Comparison of ENCODE assay signal across 8 cellular contexts in genomic region chr6:36609582-36609981, GRCh38. TPM values are rescaled to one million over a fixed set of nuclear protein-coding genes. Genes with fewer than 3 reads are reported as not detected.
DNase-seq lines count a peak whose midpoint lies in the region; ATAC-seq lines count a peak whose summit lies in the region.

No MANE protein-coding gene starts in this region.

- no peaks in the 10 kb centered on the region for H3K9me3 Mint-ChIP-seq in stimulated activated naive CD8-positive, alpha-beta T cell treated with anti-CD3 and anti-CD28 coated beads, Interleukin-15, Interleukin-2, amounts not matched to agents 100 ng/mL and 50 ng/mL, for 24 hours
- no peaks in the 10 kb centered on the region for H3K9me3 Mint-ChIP-seq in activated T-helper 2 cell treated with anti-CD3 and anti-CD28 coated beads, Interferon-gamma antibody, Interleukin-2, Interleukin-4, amounts not matched to agents 10 μg/mL and 5 μg/mL and 100 μg/mL, durations not matched to agents 14 hours and 24 hours and 36 hours

- peak overlapping the region; percentile 17 for H3K27ac Mint-ChIP-seq in stimulated activated naive CD8-positive, alpha-beta T cell treated with anti-CD3 and anti-CD28 coated beads, Interleukin-15, Interleukin-2, amounts not matched to agents 100 ng/mL and 50 ng/mL, for 24 hours
- H3K27ac Mint-ChIP-seq in activated T-helper 2 cell treated with anti-CD3 and anti-CD28 coated beads, Interferon-gamma antibody, Interleukin-2, Interleukin-4, amounts not matched to agents 10 μg/mL and 5 μg/mL and 100 μg/mL, durations not matched to agents 14 hours and 24 hours and 36 hours = peak overlapping the region; percentile 73

- peaks cover 34% of the 10 kb centered on the region for H3K4me1 Mint-ChIP-seq in stimulated activated naive CD8-positive, alpha-beta T cell treated with anti-CD3 and anti-CD28 coated beads, Interleukin-15, Interleukin-2, amounts not matched to agents 100 ng/mL and 50 ng/mL, for 24 hours (ENCODE audit: low read depth)
- H3K4me1 Mint-ChIP-seq in activated T-helper 2 cell treated with anti-CD3 and anti-CD28 coated beads, Interferon-gamma antibody, Interleukin-2, Interleukin-4, amounts not matched to agents 10 μg/mL and 5 μg/mL and 100 μg/mL, durations not matched to agents 14 hours and 24 hours and 36 hours (ENCODE audit: low read depth) = peaks cover 23% of the 10 kb centered on the region

- intact Hi-C loops in activated T-helper 2 cell treated with anti-CD3 and anti-CD28 coated beads, Interferon-gamma antibody, Interleukin-2, Interleukin-4, amounts not matched to agents 10 μg/mL and 5 μg/mL and 100 μg/mL, durations not matched to agents 14 hours and 24 hours and 36 hours (cut with micrococcal nuclease) = no loop called here

- DNase-seq in stimulated activated naive CD8-positive, alpha-beta T cell treated with anti-CD3 and anti-CD28 coated beads, Interleukin-15, Interleukin-2, amounts not matched to agents 100 U/mL and 50 U/mL, for 24 hours = no peak
- no peak for DNase-seq in activated T-helper 2 cell treated with anti-CD3 and anti-CD28 coated beads, Interferon-gamma antibody, Interleukin-2, Interleukin-4, amounts not matched to agents 10 μg/mL and 5 μg/mL and 100 μg/mL, durations not matched to agents 14 hours and 24 hours and 36 hours (ENCODE audit: low spot score)
- DNase-seq in mesenteric fat pad (ENCODE audit: low spot score) (peak; percentile 22), medulla oblongata (ENCODE audit: extremely low spot score) (no peak), cortex of kidney (lab: John Stamatoyannopoulos, UW) (no peak), NCI-H2171 treated with DMSO at 0.1 percent for 48 hours (lab: John Stamatoyannopoulos, UW) (no peak)
- DNase-seq in stimulated activated CD4-positive, alpha-beta T cell treated with anti-CD3 and anti-CD28 coated beads, Interleukin-4, amount 100 ng/mL, for 1 hour = no peak

- no peak overlapping the region for H3K4me3 Mint-ChIP-seq in stimulated activated naive CD8-positive, alpha-beta T cell treated with anti-CD3 and anti-CD28 coated beads, Interleukin-15, Interleukin-2, amounts not matched to agents 100 ng/mL and 50 ng/mL, for 24 hours
- H3K4me3 Mint-ChIP-seq in activated T-helper 2 cell treated with anti-CD3 and anti-CD28 coated beads, Interferon-gamma antibody, Interleukin-2, Interleukin-4, amounts not matched to agents 10 μg/mL and 5 μg/mL and 100 μg/mL, durations not matched to agents 14 hours and 24 hours and 36 hours (ENCODE audit: low read depth) = no peak overlapping the region

- H3K27me3 Mint-ChIP-seq in stimulated activated naive CD8-positive, alpha-beta T cell treated with anti-CD3 and anti-CD28 coated beads, Interleukin-15, Interleukin-2, amounts not matched to agents 100 ng/mL and 50 ng/mL, for 24 hours = no peaks in the 10 kb centered on the region
- no peaks in the 10 kb centered on the region for H3K27me3 Mint-ChIP-seq in activated T-helper 2 cell treated with anti-CD3 and anti-CD28 coated beads, Interferon-gamma antibody, Interleukin-2, Interleukin-4, amounts not matched to agents 10 μg/mL and 5 μg/mL and 100 μg/mL, durations not matched to agents 14 hours and 24 hours and 36 hours (ENCODE audit: low read depth)

- H3K36me3 Mint-ChIP-seq in stimulated activated naive CD8-positive, alpha-beta T cell treated with anti-CD3 and anti-CD28 coated beads, Interleukin-15, Interleukin-2, amounts not matched to agents 100 ng/mL and 50 ng/mL, for 24 hours (ENCODE audit: low read depth) = peaks cover 84% of the 10 kb centered on the region
- peaks cover 82% of the 10 kb centered on the region for H3K36me3 Mint-ChIP-seq in activated T-helper 2 cell treated with anti-CD3 and anti-CD28 coated beads, Interferon-gamma antibody, Interleukin-2, Interleukin-4, amounts not matched to agents 10 μg/mL and 5 μg/mL and 100 μg/mL, durations not matched to agents 14 hours and 24 hours and 36 hours (ENCODE audit: low read depth)

- ATAC-seq in stimulated activated naive CD8-positive, alpha-beta T cell treated with anti-CD3 and anti-CD28 coated beads, Interleukin-15, Interleukin-2, amounts not matched to agents 100 U/mL and 50 U/mL, for 24 hours = no peak

RNA-seq across cellular contexts. Expression of gene SRSF3, which starts 15.4 kb away (rescaled TPM):
- 512 and 541 TPM in 2 replicates for total RNA-seq in activated T-helper 2 cell treated with anti-CD3 and anti-CD28 coated beads, Interferon-gamma antibody, Interleukin-2, Interleukin-4, amounts not matched to agents 10 μg/mL and 5 μg/mL and 100 μg/mL, durations not matched to agents 14 hours and 24 hours and 36 hours
- 214 TPM for total RNA-seq in mesenteric fat pad
